ENCODE assay signal across 15 cellular contexts in genomic region chr14:99753225-99754140, GRCh38. TPM values are rescaled to one million over a fixed set of nuclear protein-coding genes. Genes with fewer than 3 reads are reported as not detected.
DNase-seq lines count a peak whose midpoint lies in the region; ATAC-seq, FAIRE-seq and TF ChIP-seq lines count a peak whose summit lies in the region.
"Had no signal": no experiment of that assay in that cellular context is flagged by ENCODE, and none has a peak within 500 bp of the region (broad histone marks: within the 10 kb centered on the region; RNA-seq: fewer than 3 reads in every experiment).

No MANE protein-coding gene starts in this region.

- CTCF ChIA-PET in HepG2 (lab: Yijun Ruan, JAX; ENCODE audit: low intra/inter-chr PET ratio, low total read pairs): no interaction called here

- TF ChIP-seq RAD21 in HepG2 (CRISPR knock-in tag; IDR thresholded peaks at IDR 0.05): no peak

- H2AFZ ChIP-seq in HepG2 (ENCODE audit: low read length): no peak overlapping the region

- H3K4me3 ChIP-seq in astrocyte of the cerebellum (ENCODE audit: low read depth, low read length) (no peak overlapping the region), HepG2 (replicated peaks in 1 of 3; ENCODE audit: insufficient read depth in 1 of 3, low read depth in 2 of 3, low read length in 3 of 3) (no peak overlapping the region), tibial artery (no peak overlapping the region)

- H3K4me3 Mint-ChIP-seq in activated naive CD8-positive, alpha-beta T cell treated with anti-CD3 and anti-CD28 coated beads, Interleukin-2, amount 10 ng/mL, durations not matched to agents 7 days and 5 days: peak overlapping the region; percentile 28
- no peak overlapping the region for H3K4me3 Mint-ChIP-seq in activated naive CD8-positive, alpha-beta T cell treated with anti-CD3 and anti-CD28 coated beads for 36 hours

- POLR2A ChIA-PET in activated naive CD8-positive, alpha-beta T cell treated with anti-CD3 and anti-CD28 coated beads, Interleukin-2, amount 10 ng/mL, durations not matched to agents 7 days and 5 days (lab: Charles Lee): no interaction called here
- POLR2A ChIA-PET in HepG2 (lab: Yijun Ruan, JAX): no interaction called here

- no peak for TF ChIP-seq EP300 in HepG2 (IDR thresholded peaks at IDR 0.05; ENCODE audit: low read depth in 2 of 2, low read length in 2 of 2)
- no peak for TF ChIP-seq EP300 in HepG2 (CRISPR knock-in tag; IDR thresholded peaks at IDR 0.05; ENCODE audit: borderline replicate concordance)

- H3K9me3 ChIP-seq in HepG2 (ENCODE audit: low read length) (no peaks in the 10 kb centered on the region), tibial artery (no peaks in the 10 kb centered on the region)
- H3K9me3 ChIP-seq: BE2C had no signal

- H3K4me1 ChIP-seq in HepG2 (ENCODE audit: insufficient read depth, low read length) (peaks cover 6% of the 10 kb centered on the region; the same call in 1 of the 2 replicates), tibial artery (peaks cover 0 to 67% (median 37%) of the 10 kb centered on the region in 4 donors)

- H4K20me1 ChIP-seq in HepG2 (ENCODE audit: insufficient read depth, low read length): no peaks in the 10 kb centered on the region

- H3K4me2 ChIP-seq in HepG2 (ENCODE audit: low read depth, low read length): no peak overlapping the region

- peak; percentile 19 for DNase-seq in activated naive CD8-positive, alpha-beta T cell treated with anti-CD3 and anti-CD28 coated beads, Interleukin-2, amount 10 ng/mL, durations not matched to agents 7 days and 5 days
- no peak for DNase-seq in activated naive CD8-positive, alpha-beta T cell treated with anti-CD3 and anti-CD28 coated beads for 36 hours
- no peak for DNase-seq in astrocyte of the cerebellum (ENCODE audit: low read depth)
- no peak for DNase-seq in HepG2 (ENCODE audit: low spot score)
- no peak for DNase-seq in tibial artery
- no peak for DNase-seq in activated CD8-positive, alpha-beta memory T cell treated with anti-CD3 and anti-CD28 coated beads, Interleukin-2, amount 50 U/mL, for 48 hours
- DNase-seq: BE2C; cerebellar nuclear complex; naive B cell; NCI-H1105; stimulated activated CD4-positive, alpha-beta T cell treated with anti-CD3 and anti-CD28 coated beads, Interleukin-2, amount 100 ng/mL, for 48 hours had no signal

- H3K36me3 Mint-ChIP-seq in activated naive CD8-positive, alpha-beta T cell treated with anti-CD3 and anti-CD28 coated beads, Interleukin-2, amount 10 ng/mL, durations not matched to agents 7 days and 5 days: no peaks in the 10 kb centered on the region
- no peaks in the 10 kb centered on the region for H3K36me3 Mint-ChIP-seq in activated naive CD8-positive, alpha-beta T cell treated with anti-CD3 and anti-CD28 coated beads for 36 hours
- H3K36me3 Mint-ChIP-seq: naive B cell had no signal

- intact Hi-C loops in HepG2 (cut with micrococcal nuclease; ENCODE audit: unreplicated experiment): no loop called here
- intact Hi-C loops in tibial artery (cut with DNase I; ENCODE audit: low total_unique reads): no loop called here

- no peaks in the 10 kb centered on the region for H3K79me2 ChIP-seq in HepG2 (ENCODE audit: insufficient read depth, low read length)

- H3K27me3 ChIP-seq in HepG2 (ENCODE audit: control insufficient read depth in 1 of 2, insufficient read depth in 2 of 2, low read length in 2 of 2) (peaks cover 5 to 80% of the 10 kb centered on the region in 2 experiments; a peak in 4 of 5 replicates), tibial artery (no peaks in the 10 kb centered on the region)
- H3K27me3 ChIP-seq: BE2C had no signal

- H3K27me3 Mint-ChIP-seq in activated naive CD8-positive, alpha-beta T cell treated with anti-CD3 and anti-CD28 coated beads, Interleukin-2, amount 10 ng/mL, durations not matched to agents 7 days and 5 days: peaks cover 23% of the 10 kb centered on the region
- H3K27me3 Mint-ChIP-seq in activated naive CD8-positive, alpha-beta T cell treated with anti-CD3 and anti-CD28 coated beads for 36 hours: peaks cover 45% of the 10 kb centered on the region

- no peak for ATAC-seq in activated naive CD8-positive, alpha-beta T cell treated with anti-CD3 and anti-CD28 coated beads, Interleukin-2, amount 10 ng/mL, durations not matched to agents 7 days and 5 days (ENCODE audit: low read depth)
- ATAC-seq in HepG2: no peak
- no peak for ATAC-seq in GM18867 (IDR thresholded peaks at IDR 0.05; ENCODE audit: unreplicated experiment)
- no peak for ATAC-seq in GM19452 (IDR thresholded peaks at IDR 0.05; ENCODE audit: unreplicated experiment)

- in situ Hi-C loops in astrocyte of the cerebellum (cut with HindIII; ENCODE audit: low sequenced_read_pairs): loop anchor here (10.0 kb wide), 1 partner anchor 121 kb away; no protein-coding TSS in a partner anchor
- in situ Hi-C loops in HepG2 (cut with HindIII; ENCODE audit: extremely low pct_ligation_motif_present, low pct_unique_long_range_greater_than_20kb): no loop called here

- no peak for TF ChIP-seq POLR2A in HepG2 (IDR thresholded peaks at IDR 0.05; ENCODE audit: insufficient read depth in 1 of 2, low read depth in 2 of 2, low read length in 2 of 2)

- BruUV-seq in HepG2 (replicated peaks; lab: Mats Ljungman, UMichigan): no TSS peak

- peaks cover 16% of the 10 kb centered on the region for H3K4me1 Mint-ChIP-seq in activated naive CD8-positive, alpha-beta T cell treated with anti-CD3 and anti-CD28 coated beads, Interleukin-2, amount 10 ng/mL, durations not matched to agents 7 days and 5 days
- H3K4me1 Mint-ChIP-seq in activated naive CD8-positive, alpha-beta T cell treated with anti-CD3 and anti-CD28 coated beads for 36 hours: peaks cover 9% of the 10 kb centered on the region

- H3K36me3 ChIP-seq in HepG2 (replicated peaks in 1 of 2; ENCODE audit: control insufficient read depth in 1 of 2, insufficient read depth in 2 of 2, low read length in 2 of 2) (no peaks in the 10 kb centered on the region), tibial artery (no peaks in the 10 kb centered on the region)
- H3K36me3 ChIP-seq: BE2C had no signal

- TF ChIP-seq CTCF in astrocyte of the cerebellum (IDR thresholded peaks at IDR 0.05; ENCODE audit: low read depth, low read length, missing control alignments) (peak; percentile 13), HepG2 (CRISPR knock-in tag; IDR thresholded peaks at IDR 0.05) (no peak), tibial artery (IDR thresholded peaks at IDR 0.05) (no peak)

- WGBS in HepG2 (ENCODE audit: low lambda C conversion rate): 8% methylated on average over 8 of the region's 16 CpGs

- FAIRE-seq in HepG2 (lab: Jason Lieb, UNC): no peak
- FAIRE-seq: TTC549 had no signal

- H3K9ac ChIP-seq in HepG2 (ENCODE audit: insufficient read depth, low read depth, low read length): no peak overlapping the region

- H3K27ac Mint-ChIP-seq in activated naive CD8-positive, alpha-beta T cell treated with anti-CD3 and anti-CD28 coated beads, Interleukin-2, amount 10 ng/mL, durations not matched to agents 7 days and 5 days: no peak overlapping the region
- no peak overlapping the region for H3K27ac Mint-ChIP-seq in activated naive CD8-positive, alpha-beta T cell treated with anti-CD3 and anti-CD28 coated beads for 36 hours
- H3K27ac Mint-ChIP-seq: activated T-cell treated with anti-CD3 and anti-CD28 coated beads, Interleukin-2, amount 50 U/mL, for 72 hours had no signal

- no peak overlapping the region for H3K27ac ChIP-seq in HepG2 (ENCODE audit: extremely low read length, insufficient read depth, low read length)
- peak overlapping the region; percentile 51 to 62 for H3K27ac ChIP-seq in tibial artery

- H3K9me3 Mint-ChIP-seq in activated naive CD8-positive, alpha-beta T cell treated with anti-CD3 and anti-CD28 coated beads, Interleukin-2, amount 10 ng/mL, durations not matched to agents 7 days and 5 days: no peaks in the 10 kb centered on the region
- no peaks in the 10 kb centered on the region for H3K9me3 Mint-ChIP-seq in activated naive CD8-positive, alpha-beta T cell treated with anti-CD3 and anti-CD28 coated beads for 36 hours
- H3K9me3 Mint-ChIP-seq: activated T-cell treated with anti-CD3 and anti-CD28 coated beads, Interleukin-2, amount 50 U/mL, for 72 hours; naive B cell had no signal

TF ChIP-seq in HepG2, 621 proteins besides CTCF, POLR2A, EP300 and RAD21:
- TF ChIP-seq ZNF629 (CRISPR knock-in tag; conservative IDR thresholded peaks at IDR 0.05): peak; percentile 53
- TF ChIP-seq SRY (CRISPR knock-in tag; IDR thresholded peaks at IDR 0.05): no peak

RNA-seq across cellular contexts. Expression of gene EML1, which starts 39.7 kb away (rescaled TPM):
- total RNA-seq in activated naive CD8-positive, alpha-beta T cell treated with anti-CD3 and anti-CD28 coated beads, Interleukin-2, amount 10 ng/mL, durations not matched to agents 7 days and 5 days: under 1 TPM in 1 of 2 experiments, not detected in 1; 0.69 TPM
- 1 to 10 TPM in 1 of 2 experiments, under 1 TPM in 1; 0.36 to 1.0 TPM for total RNA-seq in activated naive CD8-positive, alpha-beta T cell treated with anti-CD3 and anti-CD28 coated beads for 36 hours
- total RNA-seq in HepG2 (2016; rRNA removed; fragmentation: Illumina TruSeq; extraction: Trizol): 1.3 and 1.7 TPM in 2 replicates
- total RNA-seq in HepG2 (2016; cell fraction: cytosol; rRNA removed; fragmentation: Illumina TruSeq; extraction: Trizol; ENCODE audit: low read depth): 2.3 and 2.6 TPM in 2 replicates
- total RNA-seq in HepG2 (2016; cell fraction: insoluble cytoplasmic fraction; rRNA removed; fragmentation: Illumina TruSeq; extraction: Trizol): 1.7 TPM in 2 replicates
- 1.5 and 1.9 TPM in 2 replicates for total RNA-seq in HepG2 (2016; cell fraction: membrane; rRNA removed; fragmentation: Illumina TruSeq; extraction: Trizol)
- total RNA-seq in HepG2 (2016; cell fraction: nucleus; rRNA removed; fragmentation: Illumina TruSeq; extraction: Trizol): 1.7 and 2.5 TPM in 2 replicates
- polyA plus RNA-seq in HepG2 (2011; rRNA removed): 0.25 and 0.59 TPM in 2 replicates
- 0.18 and 0.24 TPM in 2 replicates for polyA plus RNA-seq in HepG2 (2011; cell fraction: cytosol; rRNA removed)
- polyA plus RNA-seq in HepG2 (2011; cell fraction: nucleus; rRNA removed): 0.43 and 0.68 TPM in 2 replicates
- 0.44 and 0.72 TPM in 2 replicates for polyA plus RNA-seq in HepG2 (2012)
- 1.4 and 2.2 TPM in 2 replicates for polyA plus RNA-seq in HepG2 (2016; cell fraction: cytosol; fragmentation: Illumina TruSeq; extraction: Trizol; ENCODE audit: low read depth)
- polyA plus RNA-seq in HepG2 (2016; cell fraction: insoluble cytoplasmic fraction; fragmentation: Illumina TruSeq; extraction: Trizol; ENCODE audit: low read depth): 1.0 and 1.2 TPM in 2 replicates
- 1.9 and 2.0 TPM in 2 replicates for polyA plus RNA-seq in HepG2 (2016; cell fraction: membrane; fragmentation: Illumina TruSeq; extraction: Trizol; ENCODE audit: low read depth)
- polyA plus RNA-seq in HepG2 (2016; cell fraction: nucleus; fragmentation: Illumina TruSeq; extraction: Trizol; ENCODE audit: insufficient read depth, low read depth): 1.3 and 1.7 TPM in 2 replicates
- 1.0 and 40.3 TPM in 2 replicates for polyA minus RNA-seq in HepG2 (2011; rRNA and poly(A)+ RNA removed; ENCODE audit: low replicate concordance)
- polyA minus RNA-seq in HepG2 (2011; cell fraction: cytosol; rRNA and poly(A)+ RNA removed): 0.44 and 0.49 TPM in 2 replicates
- polyA minus RNA-seq in HepG2 (2011; cell fraction: nucleus; rRNA and poly(A)+ RNA removed): 0.90 and 1.6 TPM in 2 replicates
